In the genomic region with DNA sequence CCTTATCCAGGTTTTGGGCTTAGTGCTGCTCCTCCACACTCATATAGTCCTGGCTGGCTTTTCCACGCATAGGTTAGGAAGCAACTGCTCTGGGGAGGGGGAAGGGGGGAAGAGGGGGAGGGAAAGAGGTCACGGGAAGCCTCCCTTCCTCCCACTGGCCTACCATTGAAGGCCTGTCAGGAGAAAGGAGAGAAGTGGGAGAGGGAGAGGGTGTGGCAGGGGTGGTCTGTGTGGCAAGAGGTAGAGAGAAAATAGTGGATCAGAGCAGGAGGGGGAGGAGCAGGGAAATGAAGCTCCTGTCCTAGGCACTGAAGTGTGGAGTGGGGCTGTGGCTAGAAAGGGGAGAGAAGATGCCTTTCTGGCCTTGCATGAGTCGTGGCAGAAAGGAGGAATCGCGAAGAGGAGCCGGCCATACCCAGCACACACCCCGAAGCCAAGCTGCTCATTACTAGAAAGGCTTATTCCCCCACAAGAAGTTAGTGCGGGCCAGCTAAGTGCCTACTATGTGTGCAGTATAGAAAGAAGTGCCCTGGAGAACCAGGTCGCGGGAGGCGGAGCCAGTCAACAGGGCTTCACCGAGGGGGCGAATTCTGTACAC, we compare ENCODE assay signal across 8 cellular contexts. TPM values are rescaled to one million over a fixed set of nuclear protein-coding genes. Genes with fewer than 3 reads are reported as not detected.
DNase-seq lines count a peak whose midpoint lies in the region; ATAC-seq and TF ChIP-seq lines count a peak whose summit lies in the region.

No MANE protein-coding gene starts in this region.

- H3K27ac ChIP-seq in VCaP = peak overlapping the region; percentile 70
- H3K27ac ChIP-seq in testis = peak overlapping the region; percentile 63 to 74

- no peak for ATAC-seq in activated CD8-positive, alpha-beta memory T cell treated with anti-CD3 and anti-CD28 coated beads, Interleukin-2, amount 10 ng/mL, durations not matched to agents 7 days and 5 days

- CTCF ChIA-PET in activated CD8-positive, alpha-beta memory T cell treated with anti-CD3 and anti-CD28 coated beads, Interleukin-2, amount 10 ng/mL, durations not matched to agents 7 days and 5 days (lab: Charles Lee) = interaction anchor here (0.7 to 1.7 kb wide), 2 partner anchors 27 to 111 kb away, joined by 3 to 7 read pairs; no protein-coding TSS in a partner anchor

- no peaks in the 10 kb centered on the region for H3K27me3 Mint-ChIP-seq in activated CD8-positive, alpha-beta memory T cell treated with anti-CD3 and anti-CD28 coated beads, Interleukin-2, amount 10 ng/mL, durations not matched to agents 7 days and 5 days

- H3K9me3 Mint-ChIP-seq in activated CD8-positive, alpha-beta memory T cell treated with anti-CD3 and anti-CD28 coated beads, Interleukin-2, amount 10 ng/mL, durations not matched to agents 7 days and 5 days (ENCODE audit: low read depth) = no peaks in the 10 kb centered on the region

- peaks cover 32% of the 10 kb centered on the region for H3K4me1 Mint-ChIP-seq in activated CD8-positive, alpha-beta memory T cell treated with anti-CD3 and anti-CD28 coated beads, Interleukin-2, amount 10 ng/mL, durations not matched to agents 7 days and 5 days

- intact Hi-C loops in testis (cut with DNase I; ENCODE audit: low total_unique reads) = no loop called here

- peak overlapping the region; percentile 83 for H3K4me3 Mint-ChIP-seq in activated CD8-positive, alpha-beta memory T cell treated with anti-CD3 and anti-CD28 coated beads, Interleukin-2, amount 10 ng/mL, durations not matched to agents 7 days and 5 days

- H3K27ac Mint-ChIP-seq in activated CD8-positive, alpha-beta memory T cell treated with anti-CD3 and anti-CD28 coated beads, Interleukin-2, amount 10 ng/mL, durations not matched to agents 7 days and 5 days = peak overlapping the region; percentile 86

- no peaks in the 10 kb centered on the region for H3K36me3 ChIP-seq in testis (ENCODE audit: low read depth, missing control alignments)

- WGBS in testis, 2 donors = 11 to 20% methylated on average over 11 to 12 of the region's 13 CpGs

- H3K4me3 ChIP-seq in iPS-11a (ENCODE audit: low read depth, low read length) = peak overlapping the region; percentile 48
- peak overlapping the region; percentile 51 to 64 for H3K4me3 ChIP-seq in testis

- H3K9me3 ChIP-seq in testis = no peaks in the 10 kb centered on the region

- H3K36me3 Mint-ChIP-seq in activated CD8-positive, alpha-beta memory T cell treated with anti-CD3 and anti-CD28 coated beads, Interleukin-2, amount 10 ng/mL, durations not matched to agents 7 days and 5 days = peaks cover 2% of the 10 kb centered on the region

- TF ChIP-seq CTCF in VCaP (conservative IDR thresholded peaks at IDR 0.05) = no peak
- TF ChIP-seq CTCF in testis (IDR thresholded peaks at IDR 0.05) = no peak

- no peaks in the 10 kb centered on the region for H3K27me3 ChIP-seq in testis

- no peak for DNase-seq in activated CD8-positive, alpha-beta memory T cell treated with anti-CD3 and anti-CD28 coated beads, Interleukin-2, amount 10 ng/mL, durations not matched to agents 7 days and 5 days
- no peak for DNase-seq in activated CD8-positive, alpha-beta memory T cell treated with anti-CD3 and anti-CD28 coated beads for 24 hours
- DNase-seq in testis (no peak), NCI-H446 treated with DMSO at 0.1 percent for 48 hours (lab: John Stamatoyannopoulos, UW) (no peak), GF-D8 (lab: John Stamatoyannopoulos, UW) (no peak), NCI-H187 treated with DMSO at 0.1 percent for 48 hours (lab: John Stamatoyannopoulos, UW) (no peak)

- H3K4me1 ChIP-seq in testis = no peaks in the 10 kb centered on the region

- TF ChIP-seq POLR2A in testis (IDR thresholded peaks at IDR 0.05) = no peak

RNA-seq across cellular contexts. Expression of a gene that starts 1.1 kb away (rescaled TPM):
- total RNA-seq in activated CD8-positive, alpha-beta memory T cell treated with anti-CD3 and anti-CD28 coated beads, Interleukin-2, amount 10 ng/mL, durations not matched to agents 7 days and 5 days = 10 to 100 TPM; 15.9 to 22.2 TPM
- 10 to 100 TPM in 1 of 2 donors, 1 to 10 TPM in 1; 8.1 to 13.9 TPM for total RNA-seq in testis
- polyA plus RNA-seq in testis (ENCODE audit: insufficient read depth, low read depth, low replicate concordance) = 7.9 TPM
